ENCODE assay signal across 1 cellular context in genomic region chr9:114098660-114099522, GRCh38.
A peak's percentile ranks its signal among the peaks of the same experiment; 100 is the strongest.
TF ChIP-seq lines count a peak whose summit lies in the region.

Gene KIF12 (minus strand): TSS chr9:114099292. CDS start chr9:114099276, 16 bp downstream.

TF ChIP-seq in HepG2, 621 proteins besides CTCF, POLR2A, EP300 and RAD21 (continued from another document):
- TF ChIP-seq PREB (CRISPR knock-in tag; IDR thresholded peaks at IDR 0.05) (no peak), ZBTB40 (IDR thresholded peaks at IDR 0.05) (no peak), ZBTB40 (CRISPR knock-in tag; IDR thresholded peaks at IDR 0.05) (no peak), LCORL (IDR thresholded peaks at IDR 0.05) (no peak), LCORL (CRISPR knock-in tag; IDR thresholded peaks at IDR 0.05) (peak; percentile 66; the same call in 1 of the 2 replicates), ZNF343 (CRISPR knock-in tag; IDR thresholded peaks at IDR 0.05) (no peak), DDIT3 (CRISPR knock-in tag; IDR thresholded peaks at IDR 0.05) (no peak), CREB1 (IDR thresholded peaks at IDR 0.05) (no peak), CREB1 (CRISPR knock-in tag; IDR thresholded peaks at IDR 0.05) (no peak), MXD4 (CRISPR knock-in tag; IDR thresholded peaks at IDR 0.05) (no peak), ZNF879 (CRISPR knock-in tag; IDR thresholded peaks at IDR 0.05) (no peak), POGK (CRISPR knock-in tag; conservative IDR thresholded peaks at IDR 0.05) (0 out of 2 replicates have a peak, but pooled peaks have one; percentile 20), NR2F6 (IDR thresholded peaks at IDR 0.05) (no peak), NR2F6 (CRISPR knock-in tag; IDR thresholded peaks at IDR 0.05) (peak; percentile 43; the same call in 1 of the 2 replicates), SP140L (CRISPR knock-in tag; IDR thresholded peaks at IDR 0.05; ENCODE audit: borderline replicate concordance) (no peak), FUBP1 (CRISPR knock-in tag; IDR thresholded peaks at IDR 0.05; ENCODE audit: borderline replicate concordance) (no peak), PHF21A (CRISPR knock-in tag; IDR thresholded peaks at IDR 0.05) (peak; percentile 85), SRF (IDR thresholded peaks at IDR 0.05; ENCODE audit: low read depth, low read length) (no peak), KDM6A (CRISPR knock-in tag; IDR thresholded peaks at IDR 0.05; ENCODE audit: low read depth) (peak; percentile 71), IKZF5 (CRISPR knock-in tag; IDR thresholded peaks at IDR 0.05) (peak; percentile 31; the same call in 1 of the 2 replicates), ARID4A (CRISPR knock-in tag; IDR thresholded peaks at IDR 0.05; ENCODE audit: borderline replicate concordance) (peak; percentile 47; the same call in 1 of the 2 replicates), FOXA1 (IDR thresholded peaks at IDR 0.05) (no peak), FOXA1 (CRISPR knock-in tag; IDR thresholded peaks at IDR 0.05) (peak; percentile 74), ZNF768 (CRISPR knock-in tag; IDR thresholded peaks at IDR 0.05) (no peak), ZFP90 (CRISPR knock-in tag; IDR thresholded peaks at IDR 0.05; ENCODE audit: borderline replicate concordance) (no peak), ZC3H13 (CRISPR knock-in tag; IDR thresholded peaks at IDR 0.05) (no peak), ZSCAN22 (CRISPR knock-in tag; IDR thresholded peaks at IDR 0.05) (no peak), ZNF713 (CRISPR knock-in tag; IDR thresholded peaks at IDR 0.05) (no peak), ZFP91 (CRISPR knock-in tag; IDR thresholded peaks at IDR 0.05; ENCODE audit: borderline replicate concordance) (peak; percentile 87), ZNF709 (CRISPR knock-in tag; IDR thresholded peaks at IDR 0.05) (peak; percentile 42; the same call in 1 of the 2 replicates), ZMAT5 (CRISPR knock-in tag; IDR thresholded peaks at IDR 0.05; ENCODE audit: borderline replicate concordance, low read depth) (no peak), FOXM1 (CRISPR knock-in tag; IDR thresholded peaks at IDR 0.05) (no peak), ZSCAN30 (CRISPR knock-in tag; IDR thresholded peaks at IDR 0.05) (no peak), NFKB2 (CRISPR knock-in tag; IDR thresholded peaks at IDR 0.05; ENCODE audit: borderline replicate concordance) (no peak), CENPX (CRISPR knock-in tag; IDR thresholded peaks at IDR 0.05) (no peak), YEATS4 (CRISPR knock-in tag; IDR thresholded peaks at IDR 0.05; ENCODE audit: borderline replicate concordance) (peak; percentile 43; the same call in 1 of the 2 replicates), ZKSCAN1 (IDR thresholded peaks at IDR 0.05; ENCODE audit: low read length) (no peak), ZBTB14 (CRISPR knock-in tag; IDR thresholded peaks at IDR 0.05) (no peak)
